ENCODE assay signal across 35 cellular contexts in genomic region chr10:116451956-116452720, GRCh38. TPM values are rescaled to one million over a fixed set of nuclear protein-coding genes. Genes with fewer than 3 reads are reported as not detected.
"Had no signal": no experiment of that assay in that cellular context is flagged by ENCODE, and none has a peak within 500 bp of the region (broad histone marks: within the 10 kb centered on the region; RNA-seq: fewer than 3 reads in every experiment).

No MANE protein-coding gene starts in this region.

- FAIRE-seq: astrocyte, endothelial cell of umbilical vein, kidney had no signal

- H3K4me3 ChIP-seq: skin epidermis, upper lobe of left lung, vagina had no signal

- H3K27me3 ChIP-seq: brain microvascular endothelial cell, neutrophil, upper lobe of left lung, vagina had no signal

- ATAC-seq: effector memory CD8-positive, alpha-beta T cell; esophagus mucosa; sciatic nerve; stimulated activated effector memory CD8-positive, alpha-beta T cell treated with anti-CD3 and anti-CD28 coated beads, Interleukin-12 subunit alpha, Interleukin-12 subunit beta, amount 100 ng/mL, for 72 hours had no signal

- DNase-seq: activated CD4-positive, alpha-beta memory T cell treated with anti-CD3 and anti-CD28 coated beads, Interleukin-2, amount 10 ng/mL, durations not matched to agents 7 days and 5 days; activated CD4-positive, alpha-beta T cell treated with anti-CD3 and anti-CD28 coated beads for 1 hour; activated CD4-positive, alpha-beta T cell treated with anti-CD3 and anti-CD28 coated beads, Interleukin-2, amount 10 ng/mL, durations not matched to agents 7 days and 5 days; activated CD8-positive, alpha-beta memory T cell treated with anti-CD3 and anti-CD28 coated beads, Interleukin-2, amount 50 U/mL, for 48 hours; activated gamma-delta T cell; activated naive CD4-positive, alpha-beta T cell treated with anti-CD3 and anti-CD28 coated beads, Interleukin-2, amount 10 ng/mL, durations not matched to agents 7 days and 5 days; activated naive CD8-positive, alpha-beta T cell treated with anti-CD3 and anti-CD28 coated beads, Interleukin-2, amount 10 ng/mL, durations not matched to agents 7 days and 5 days; activated T-cell treated with anti-CD3 and anti-CD28 coated beads, Interleukin-2, amount 50 U/mL, for 24 hours; brain microvascular endothelial cell; caudate nucleus; cortex of kidney; effector memory CD8-positive, alpha-beta T cell; foreskin fibroblast; head of caudate nucleus; hippocampal formation; immature natural killer cell; kidney; naive B cell; nephron progenitor cell; stimulated activated CD4-positive, alpha-beta T cell treated with anti-CD3 and anti-CD28 coated beads, Interleukin-12 subunit alpha, Interleukin-12 subunit beta, amount 100 ng/mL, for 4 hours; stimulated activated CD4-positive, alpha-beta T cell treated with anti-CD3 and anti-CD28 coated beads, Interleukin-4, amount 100 ng/mL, for 24 hours; T-helper 2 cell; upper lobe of left lung had no signal

- H3K36me3 ChIP-seq: brain microvascular endothelial cell, neutrophil, upper lobe of left lung, vagina had no signal

RNA-seq across cellular contexts. Expression of gene PNLIPRP3, which starts 24.5 kb away (rescaled TPM):
- total RNA-seq: activated CD4-positive, alpha-beta memory T cell treated with anti-CD3 and anti-CD28 coated beads, Interleukin-2, amount 10 ng/mL, durations not matched to agents 7 days and 5 days; activated CD4-positive, alpha-beta T cell treated with anti-CD3 and anti-CD28 coated beads, Interleukin-2, amount 10 ng/mL, durations not matched to agents 7 days and 5 days; activated naive CD8-positive, alpha-beta T cell treated with anti-CD3 and anti-CD28 coated beads, Interleukin-2, amount 10 ng/mL, durations not matched to agents 7 days and 5 days; astrocyte; chondrocyte; endothelial cell of umbilical vein; kidney; mesothelial cell of epicardium; osteocyte; posterior vena cava; sciatic nerve had no signal
